30 cellular contexts compared by ENCODE assay signal in the genomic region with DNA sequence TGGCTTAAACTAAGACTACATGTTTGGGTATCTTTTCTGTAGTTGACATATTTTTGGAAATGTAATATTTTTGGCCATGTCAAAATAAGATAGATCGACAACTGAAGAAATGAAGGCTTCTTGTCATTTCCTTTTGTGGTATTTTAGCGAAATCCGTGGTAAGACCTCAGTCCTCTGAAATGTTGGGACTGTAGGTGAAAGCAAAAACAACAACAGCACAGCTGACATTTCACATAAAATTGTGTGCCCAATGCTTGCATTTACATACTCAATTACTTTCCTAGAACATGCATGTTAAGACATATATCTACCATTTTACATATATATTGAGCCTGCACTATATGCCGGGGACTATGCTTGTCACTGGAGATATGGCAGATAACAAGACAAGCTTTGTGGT. TPM values are rescaled to one million over a fixed set of nuclear protein-coding genes. Genes with fewer than 3 reads are reported as not detected.
DNase-seq lines count a peak whose midpoint lies in the region; ATAC-seq, FAIRE-seq and TF ChIP-seq lines count a peak whose summit lies in the region.
"Had no signal": no experiment of that assay in that cellular context is flagged by ENCODE, and none has a peak within 500 bp of the region (broad histone marks: within the 10 kb centered on the region; RNA-seq: fewer than 3 reads in every experiment).

No MANE protein-coding gene starts in this region.

- H3K36me3 ChIP-seq in CD8-positive, alpha-beta memory T cell (ENCODE audit: insufficient read depth, low read length): no peaks in the 10 kb centered on the region
- no peaks in the 10 kb centered on the region for H3K36me3 ChIP-seq in heart right ventricle
- H3K36me3 ChIP-seq: gastrocnemius medialis, neural progenitor cell, right atrium auricular region, upper lobe of left lung had no signal

- POLR2A ChIA-PET in CD8-positive, alpha-beta memory T cell (lab: Charles Lee): interaction anchor here (0.7 kb wide), 1 partner anchor 386 kb away, joined by 5 read pairs; no protein-coding TSS in a partner anchor
- POLR2A ChIA-PET in naive thymus-derived CD8-positive, alpha-beta T cell (lab: Charles Lee): interaction anchor here (0.7 kb wide), 1 partner anchor 112 kb away, joined by 3 read pairs; no protein-coding TSS in a partner anchor

- no peak for TF ChIP-seq CTCF in D721Med (IDR thresholded peaks at IDR 0.05; ENCODE audit: insufficient read depth, missing control alignments)
- TF ChIP-seq CTCF in heart right ventricle (IDR thresholded peaks at IDR 0.05): no peak

- intact Hi-C loops in heart right ventricle (cut with DNase I): no loop called here

- FAIRE-seq in D721Med (lab: Jason Lieb, UNC): no peak
- FAIRE-seq: endometrium, GM19239, H1, RCC 7860 had no signal

- H3K27ac ChIP-seq in CD8-positive, alpha-beta memory T cell (ENCODE audit: low read depth, low read length): no peak overlapping the region
- no peak overlapping the region for H3K27ac ChIP-seq in heart right ventricle
- H3K27ac ChIP-seq: C4-2B, gastrocnemius medialis, hepatocyte, neural progenitor cell, right atrium auricular region, upper lobe of left lung had no signal

- H3K4me3 Mint-ChIP-seq in activated T-cell treated with anti-CD3 and anti-CD28 coated beads, Interleukin-2, amount 50 U/mL, for 72 hours: peak overlapping the region in 1 of 2 donors; percentile 8
- peak overlapping the region in 6 of 7 donors; percentile 55 to 81 (median 70) for H3K4me3 Mint-ChIP-seq in CD8-positive, alpha-beta memory T cell
- H3K4me3 Mint-ChIP-seq in T-helper 17 cell: peak overlapping the region; percentile 73
- H3K4me3 Mint-ChIP-seq in naive thymus-derived CD8-positive, alpha-beta T cell: peak overlapping the region in 9 of 10 donors; percentile 4 to 87 (median 63)
- H3K4me3 Mint-ChIP-seq: neural progenitor cell had no signal

- H3K27me3 Mint-ChIP-seq in activated T-cell treated with anti-CD3 and anti-CD28 coated beads, Interleukin-2, amount 50 U/mL, for 72 hours (ENCODE audit: low read depth): no peaks in the 10 kb centered on the region
- H3K27me3 Mint-ChIP-seq in CD8-positive, alpha-beta memory T cell: peaks cover 0 to 2% of the 10 kb centered on the region in 2 donors
- no peaks in the 10 kb centered on the region for H3K27me3 Mint-ChIP-seq in T-helper 17 cell
- peaks cover 0 to 2% (median 0%) of the 10 kb centered on the region in 5 donors for H3K27me3 Mint-ChIP-seq in naive thymus-derived CD8-positive, alpha-beta T cell

- H3K9me3 Mint-ChIP-seq in activated T-cell treated with anti-CD3 and anti-CD28 coated beads, Interleukin-2, amount 50 U/mL, for 72 hours: peaks cover 0 to 2% of the 10 kb centered on the region in 2 donors
- peaks cover 0 to 2% (median 0%) of the 10 kb centered on the region in 5 donors for H3K9me3 Mint-ChIP-seq in CD8-positive, alpha-beta memory T cell
- peaks cover 0 to 3% (median 0%) of the 10 kb centered on the region in 9 donors for H3K9me3 Mint-ChIP-seq in naive thymus-derived CD8-positive, alpha-beta T cell
- H3K9me3 Mint-ChIP-seq: neural progenitor cell had no signal

- peak; percentile 27 to 30 for ATAC-seq in activated T-cell treated with anti-CD3 and anti-CD28 coated beads, Interleukin-2, amount 50 U/mL, for 72 hours (replicated peaks in 1 of 2)
- ATAC-seq in T-helper 17 cell (peak; percentile 72), heart right ventricle (no peak)
- peak; percentile 28 to 56 for ATAC-seq in naive thymus-derived CD8-positive, alpha-beta T cell
- ATAC-seq: gastrocnemius medialis, left cardiac atrium had no signal

- peak overlapping the region; percentile 44 for H3K27ac Mint-ChIP-seq in activated T-cell treated with anti-CD3 and anti-CD28 coated beads, Interleukin-2, amount 50 U/mL, for 72 hours
- peak overlapping the region; percentile 32 to 96 (median 88) for H3K27ac Mint-ChIP-seq in CD8-positive, alpha-beta memory T cell
- H3K27ac Mint-ChIP-seq in T-helper 17 cell: peak overlapping the region; percentile 74
- H3K27ac Mint-ChIP-seq in naive thymus-derived CD8-positive, alpha-beta T cell: peak overlapping the region; percentile 16 to 88 (median 70)
- H3K27ac Mint-ChIP-seq: neural progenitor cell had no signal

- H3K4me3 ChIP-seq in CD8-positive, alpha-beta memory T cell (ENCODE audit: low read length): peak overlapping the region; percentile 20
- no peak overlapping the region for H3K4me3 ChIP-seq in heart right ventricle
- H3K4me3 ChIP-seq: gastrocnemius medialis, hepatocyte, neural progenitor cell, right atrium auricular region, upper lobe of left lung had no signal

- WGBS in heart right ventricle, 2 donors: 74 to 79% methylated on average over 4 of the region's 4 CpGs

- CTCF ChIA-PET in CD8-positive, alpha-beta memory T cell (lab: Charles Lee): interaction anchor here (0.8 kb wide), 1 partner anchor 35 kb away, joined by 3 read pairs; no protein-coding TSS in a partner anchor

- no peaks in the 10 kb centered on the region for H3K27me3 ChIP-seq in CD8-positive, alpha-beta memory T cell (ENCODE audit: insufficient read depth, low read length, poor library complexity, severe bottlenecking)
- peaks cover 0 to 15% (median 0%) of the 10 kb centered on the region in 7 donors for H3K27me3 ChIP-seq in heart right ventricle
- H3K27me3 ChIP-seq: gastrocnemius medialis, hepatocyte, neural progenitor cell, right atrium auricular region, upper lobe of left lung had no signal

- H3K9me3 ChIP-seq in CD8-positive, alpha-beta memory T cell (ENCODE audit: low read length): no peaks in the 10 kb centered on the region
- H3K9me3 ChIP-seq in T-helper 17 cell (ENCODE audit: control insufficient read depth, low read length, poor library complexity, severe bottlenecking) (no peaks in the 10 kb centered on the region), heart right ventricle (no peaks in the 10 kb centered on the region)
- H3K9me3 ChIP-seq: gastrocnemius medialis, upper lobe of left lung had no signal

- H3K4me1 Mint-ChIP-seq in activated T-cell treated with anti-CD3 and anti-CD28 coated beads, Interleukin-2, amount 50 U/mL, for 72 hours (ENCODE audit: low read depth): peaks cover 20% of the 10 kb centered on the region
- peaks cover 41 to 50% (median 47%) of the 10 kb centered on the region in 3 donors for H3K4me1 Mint-ChIP-seq in CD8-positive, alpha-beta memory T cell
- H3K4me1 Mint-ChIP-seq in T-helper 17 cell: peaks cover 36% of the 10 kb centered on the region
- H3K4me1 Mint-ChIP-seq in naive thymus-derived CD8-positive, alpha-beta T cell: peaks cover 31 to 46% (median 45%) of the 10 kb centered on the region in 4 donors

- no peaks in the 10 kb centered on the region for H3K36me3 Mint-ChIP-seq in activated T-cell treated with anti-CD3 and anti-CD28 coated beads, Interleukin-2, amount 50 U/mL, for 72 hours (ENCODE audit: insufficient read depth in 2 of 2)
- peaks cover 0 to 3% (median 0%) of the 10 kb centered on the region in 3 donors for H3K36me3 Mint-ChIP-seq in CD8-positive, alpha-beta memory T cell
- H3K36me3 Mint-ChIP-seq in T-helper 17 cell (ENCODE audit: low read depth): peaks cover 3% of the 10 kb centered on the region
- no peaks in the 10 kb centered on the region for H3K36me3 Mint-ChIP-seq in naive thymus-derived CD8-positive, alpha-beta T cell
- H3K36me3 Mint-ChIP-seq: neural progenitor cell had no signal

- no peak for DNase-seq in activated T-cell treated with anti-CD3 and anti-CD28 coated beads, Interleukin-2, amount 50 U/mL, for 72 hours
- DNase-seq in activated T-cell treated with anti-CD3 and anti-CD28 coated beads for 4 hours (no peak), T-helper 17 cell (no peak), D721Med (ENCODE audit: insufficient read length, low spot score) (no peak), heart right ventricle (no peak), GM19238 (ENCODE audit: insufficient read length, low spot score) (no peak)
- peak in 2 of 5 donors; percentile 27 to 55 for DNase-seq in CD8-positive, alpha-beta memory T cell
- peak in 3 of 10 donors; percentile 46 to 61 (median 50) for DNase-seq in naive thymus-derived CD8-positive, alpha-beta T cell
- DNase-seq: dermis blood vessel endothelial cell, DMS153, gastrocnemius medialis, left cardiac atrium, NCI-H2029 treated with DMSO at 0.1 percent for 48 hours, NCI-H526 treated with DMSO at 0.1 percent for 48 hours, substantia nigra, SW 1271, upper lobe of left lung had no signal

- peaks cover 35% of the 10 kb centered on the region for H3K4me1 ChIP-seq in CD8-positive, alpha-beta memory T cell (ENCODE audit: insufficient read depth, low read length)
- H3K4me1 ChIP-seq in heart right ventricle: no peaks in the 10 kb centered on the region
- H3K4me1 ChIP-seq: gastrocnemius medialis, neural progenitor cell, right atrium auricular region, upper lobe of left lung had no signal

RNA-seq across cellular contexts. Expression of gene SPP2, which starts 50.2 kb away (rescaled TPM):
- not detected for total RNA-seq in activated T-cell treated with anti-CD3 and anti-CD28 coated beads, Interleukin-2, amount 50 U/mL, for 72 hours
- total RNA-seq in CD8-positive, alpha-beta memory T cell: not detected
- polyA plus RNA-seq in CD8-positive, alpha-beta memory T cell: not detected
- total RNA-seq in T-helper 17 cell (not detected), heart right ventricle (not detected)
- total RNA-seq in naive thymus-derived CD8-positive, alpha-beta T cell: not detected
- polyA plus RNA-seq in naive thymus-derived CD8-positive, alpha-beta T cell: not detected
- polyA plus RNA-seq in heart right ventricle: not detected
- total RNA-seq: activated CD8-positive, alpha-beta memory T cell treated with anti-CD3 and anti-CD28 coated beads for 36 hours; activated T-helper 1 cell treated with anti-CD3 and anti-CD28 coated beads, Interleukin-12 subunit alpha, Interleukin-12 subunit beta, Interleukin-2, Interleukin-4 antibody, amounts not matched to agents 30 ng/mL and 10 ng/mL and 1 ng/mL, durations not matched to agents 14 hours and 24 hours and 36 hours; dermis blood vessel endothelial cell; H1; left cardiac atrium; LHCN-M2; lung microvascular endothelial cell; mucosa of gallbladder; right atrium auricular region; upper lobe of left lung had no signal
- polyA plus RNA-seq: H1 had no signal

Comparison
In these comparisons a context has a peak if more than half of its experiments do, and no peak if none do; other contexts are left out.
1. ATAC-seq: peak in activated T-cell treated with anti-CD3 and anti-CD28 coated beads, Interleukin-2, amount 50 U/mL, for 72 hours (2 of 2), T-helper 17 cell (single experiment) and naive thymus-derived CD8-positive, alpha-beta T cell (2 of 2); none in heart right ventricle (0 of 8).
2. Peak in every context shown above with its lines, with median percentiles within 50 percentile points of each other: H3K27ac Mint-ChIP-seq.